In the genomic region with DNA sequence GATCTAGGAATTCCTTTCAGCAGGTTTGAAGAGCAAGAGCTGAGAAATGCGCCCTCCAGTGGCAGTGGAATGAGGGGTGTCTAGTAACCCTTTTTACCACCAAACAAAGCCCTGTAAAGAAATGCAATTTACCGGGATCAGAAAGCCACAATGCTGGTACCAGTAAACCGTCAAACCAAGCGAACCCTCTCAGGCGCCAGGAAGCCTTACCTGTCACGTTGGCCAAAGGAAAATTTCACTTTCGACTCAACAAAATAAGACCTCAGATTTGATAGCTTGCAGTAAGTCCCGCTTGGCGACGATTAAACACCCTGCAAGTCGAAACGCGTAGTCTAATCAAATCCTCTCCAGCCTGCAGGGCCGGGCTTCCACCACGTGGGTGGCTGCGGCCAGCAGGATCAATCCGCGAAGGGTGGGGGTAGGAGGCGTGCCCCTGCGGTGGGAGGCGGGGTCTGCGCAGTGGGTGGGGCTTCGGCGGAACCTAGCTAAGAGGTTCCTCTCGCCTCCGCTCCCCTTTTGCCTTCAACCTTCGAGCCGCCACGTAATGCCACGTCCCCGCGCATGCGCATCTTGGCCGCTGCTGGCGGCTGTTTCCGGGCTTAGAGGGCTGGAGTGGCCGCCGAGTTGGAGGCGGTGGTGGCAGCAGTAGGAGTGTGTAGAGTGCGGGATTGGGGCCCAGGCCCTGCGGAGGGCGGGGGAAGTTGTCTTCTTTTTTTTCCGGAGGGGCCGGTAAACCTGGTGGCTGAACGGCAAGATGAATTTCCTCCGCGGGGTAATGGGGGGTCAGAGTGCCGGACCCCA, we compare ENCODE assay signal across 8 cellular contexts. TPM values are rescaled to one million over a fixed set of nuclear protein-coding genes. Genes with fewer than 3 reads are reported as not detected.
A peak's percentile ranks its signal among the peaks of the same experiment; 100 is the strongest.
DNase-seq lines count a peak whose midpoint lies in the region; ATAC-seq, FAIRE-seq and TF ChIP-seq lines count a peak whose summit lies in the region.

A gene with protein sequence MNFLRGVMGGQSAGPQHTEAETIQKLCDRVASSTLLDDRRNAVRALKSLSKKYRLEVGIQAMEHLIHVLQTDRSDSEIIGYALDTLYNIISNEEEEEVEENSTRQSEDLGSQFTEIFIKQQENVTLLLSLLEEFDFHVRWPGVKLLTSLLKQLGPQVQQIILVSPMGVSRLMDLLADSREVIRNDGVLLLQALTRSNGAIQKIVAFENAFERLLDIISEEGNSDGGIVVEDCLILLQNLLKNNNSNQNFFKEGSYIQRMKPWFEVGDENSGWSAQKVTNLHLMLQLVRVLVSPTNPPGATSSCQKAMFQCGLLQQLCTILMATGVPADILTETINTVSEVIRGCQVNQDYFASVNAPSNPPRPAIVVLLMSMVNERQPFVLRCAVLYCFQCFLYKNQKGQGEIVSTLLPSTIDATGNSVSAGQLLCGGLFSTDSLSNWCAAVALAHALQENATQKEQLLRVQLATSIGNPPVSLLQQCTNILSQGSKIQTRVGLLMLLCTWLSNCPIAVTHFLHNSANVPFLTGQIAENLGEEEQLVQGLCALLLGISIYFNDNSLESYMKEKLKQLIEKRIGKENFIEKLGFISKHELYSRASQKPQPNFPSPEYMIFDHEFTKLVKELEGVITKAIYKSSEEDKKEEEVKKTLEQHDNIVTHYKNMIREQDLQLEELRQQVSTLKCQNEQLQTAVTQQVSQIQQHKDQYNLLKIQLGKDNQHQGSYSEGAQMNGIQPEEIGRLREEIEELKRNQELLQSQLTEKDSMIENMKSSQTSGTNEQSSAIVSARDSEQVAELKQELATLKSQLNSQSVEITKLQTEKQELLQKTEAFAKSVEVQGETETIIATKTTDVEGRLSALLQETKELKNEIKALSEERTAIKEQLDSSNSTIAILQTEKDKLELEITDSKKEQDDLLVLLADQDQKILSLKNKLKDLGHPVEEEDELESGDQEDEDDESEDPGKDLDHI (plus strand): TSS at position 512 of the 801 bp plus-strand sequence. CDS start 243 bp downstream, at position 755.

- TF ChIP-seq RAD21 in HepG2 (CRISPR knock-in tag; IDR thresholded peaks at IDR 0.05) = peak; percentile 49; the same call in 1 of the 2 replicates

- H3K27ac Mint-ChIP-seq in CD4-positive, alpha-beta memory T cell = peak within 1 kb of the TSS; percentile 98 to 100 (median 99)

- intact Hi-C loops in CD4-positive, alpha-beta memory T cell (cut with micrococcal nuclease) = loop anchor here (1.0 to 5.0 kb wide), 7 partner anchors 15 to 1353 kb away; a partner anchor contains a TSS
- intact Hi-C loops in HepG2 (cut with micrococcal nuclease; ENCODE audit: unreplicated experiment) = loop anchor here (1.0 to 5.0 kb wide), 4 partner anchors 21 to 123 kb away; a partner anchor contains a TSS

- in situ Hi-C loops in HepG2 (cut with HindIII; ENCODE audit: extremely low pct_ligation_motif_present, low pct_unique_long_range_greater_than_20kb) = loop anchor here (5.0 kb wide), 1 partner anchor 52 kb away; a partner anchor contains a TSS

- TF ChIP-seq EP300 in HepG2 (IDR thresholded peaks at IDR 0.05; ENCODE audit: low read depth in 2 of 2, low read length in 2 of 2) (peak in 1 of 2 experiments; percentile 22; a peak in 1 of 4 replicates), HepG2 (CRISPR knock-in tag; IDR thresholded peaks at IDR 0.05; ENCODE audit: borderline replicate concordance) (no peak)

- H3K4me1 ChIP-seq in CD4-positive, alpha-beta memory T cell (ENCODE audit: insufficient read depth, low read length) = peaks cover 52% of the 10 kb centered on the region
- peaks cover 53% of the 10 kb centered on the region for H3K4me1 ChIP-seq in HepG2 (ENCODE audit: insufficient read depth, low read length)

- H3K9me3 ChIP-seq in CD4-positive, alpha-beta memory T cell (ENCODE audit: control insufficient read depth in 1 of 2, low read length in 2 of 2) = no peaks in the 10 kb centered on the region
- H3K9me3 ChIP-seq in HepG2 (ENCODE audit: low read length) = no peaks in the 10 kb centered on the region

- H3K4me1 Mint-ChIP-seq in CD4-positive, alpha-beta memory T cell = peaks cover 33 to 64% (median 49%) of the 10 kb centered on the region in 4 donors

- peak within 1 kb of the TSS; percentile 83 for H3K4me2 ChIP-seq in HepG2 (ENCODE audit: low read depth, low read length)

- H3K27ac ChIP-seq in CD4-positive, alpha-beta memory T cell (ENCODE audit: low read depth, low read length) = peak within 1 kb of the TSS; percentile 86
- H3K27ac ChIP-seq in HepG2 (ENCODE audit: extremely low read length, insufficient read depth, low read length) = peak within 1 kb of the TSS; percentile 98

- peak; percentile 90 for ATAC-seq in GM19397 (IDR thresholded peaks at IDR 0.05; ENCODE audit: unreplicated experiment)
- ATAC-seq in HG03571 (IDR thresholded peaks at IDR 0.05; ENCODE audit: unreplicated experiment) = peak; percentile 86
- peak; percentile 86 for ATAC-seq in HepG2

- TF ChIP-seq POLR2A in HepG2 (IDR thresholded peaks at IDR 0.05; ENCODE audit: insufficient read depth in 1 of 2, low read depth in 2 of 2, low read length in 2 of 2) = peak; percentile 85 to 89

- peak within 1 kb of the TSS; percentile 91 to 93 for H3K4me3 ChIP-seq in CD4-positive, alpha-beta memory T cell (ENCODE audit: low read length in 2 of 2)
- peak within 1 kb of the TSS; percentile 76 to 87 (median 83) for H3K4me3 ChIP-seq in HepG2 (replicated peaks in 1 of 3; ENCODE audit: insufficient read depth in 1 of 3, low read depth in 2 of 3, low read length in 3 of 3)

- DNase-seq in CD4-positive, alpha-beta memory T cell = peak; percentile 99
- DNase-seq in NCI-H774 (lab: John Stamatoyannopoulos, UW) = peak; percentile 97
- peak; percentile 98 to 99 for DNase-seq in activated CD4-positive, alpha-beta T cell treated with anti-CD3 and anti-CD28 coated beads, Interleukin-2, amount 50 U/mL, for 4 hours
- peak; percentile 100 for DNase-seq in dermis blood vessel endothelial cell
- peak; percentile 96 for DNase-seq in HepG2 (ENCODE audit: low spot score)
- DNase-seq in stimulated activated CD4-positive, alpha-beta T cell treated with anti-CD3 and anti-CD28 coated beads, Interleukin-4, amount 100 ng/mL, for 1 hour = peak; percentile 98

- peak; percentile 79 for TF ChIP-seq CTCF in HepG2 (CRISPR knock-in tag; IDR thresholded peaks at IDR 0.05)

- H3K27me3 Mint-ChIP-seq in CD4-positive, alpha-beta memory T cell = no peaks in the 10 kb centered on the region

- peak within 1 kb of the TSS; percentile 88 for H2AFZ ChIP-seq in HepG2 (ENCODE audit: low read length)

- H3K36me3 ChIP-seq in CD4-positive, alpha-beta memory T cell (ENCODE audit: insufficient read depth, low read length) = no peaks in the 10 kb centered on the region
- H3K36me3 ChIP-seq in HepG2 (replicated peaks in 1 of 2; ENCODE audit: control insufficient read depth in 1 of 2, insufficient read depth in 2 of 2, low read length in 2 of 2) = no peaks in the 10 kb centered on the region; a peak in 1 of 5 replicates

- CTCF ChIA-PET in CD4-positive, alpha-beta memory T cell (lab: Charles Lee; ENCODE audit: partially characterized antibody) = interaction anchor here (0.6 to 3.2 kb wide), 25 partner anchors 8 to 209 kb away, joined by 3 to 68 read pairs (median 5); a partner anchor contains a TSS
- CTCF ChIA-PET in HepG2 (lab: Yijun Ruan, JAX; ENCODE audit: low intra/inter-chr PET ratio, low total read pairs) = interaction anchor here (2.1 kb wide), 1 partner anchor 70 kb away, joined by 12 read pairs; no protein-coding TSS in a partner anchor

- peaks cover 0 to 2% (median 0%) of the 10 kb centered on the region in 8 donors for H3K9me3 Mint-ChIP-seq in CD4-positive, alpha-beta memory T cell

- H3K9ac ChIP-seq in HepG2 (ENCODE audit: insufficient read depth, low read depth, low read length) = peak within 1 kb of the TSS; percentile 99

- peaks cover 11% of the 10 kb centered on the region for H4K20me1 ChIP-seq in HepG2 (ENCODE audit: insufficient read depth, low read length)

- peaks cover 66% of the 10 kb centered on the region for H3K79me2 ChIP-seq in HepG2 (ENCODE audit: insufficient read depth, low read length)

- whole genome bisulfite sequencing in HepG2 (ENCODE audit: low lambda C conversion rate) = under 1% methylated on average over 29 of the region's 48 CpGs

- POLR2A ChIA-PET in CD4-positive, alpha-beta memory T cell (lab: Charles Lee; ENCODE audit: partially characterized antibody) = interaction anchor here (0.8 to 4.6 kb wide), 29 partner anchors 8 to 1326 kb away, joined by 3 to 163 read pairs (median 4); a partner anchor contains a TSS
- POLR2A ChIA-PET in HepG2 (lab: Yijun Ruan, JAX) = interaction anchor here (0.6 to 3.1 kb wide), 19 partner anchors 10 to 216 kb away, joined by 3 to 43 read pairs (median 6); a partner anchor contains a TSS

- peak within 1 kb of the TSS; percentile 97 to 100 (median 100) for H3K4me3 Mint-ChIP-seq in CD4-positive, alpha-beta memory T cell

- peak; percentile 89 for FAIRE-seq in HepG2 (lab: Jason Lieb, UNC)

- H3K27me3 ChIP-seq in CD4-positive, alpha-beta memory T cell (ENCODE audit: insufficient read depth, low read length) = no peaks in the 10 kb centered on the region
- H3K27me3 ChIP-seq in HepG2 (ENCODE audit: control insufficient read depth in 1 of 2, insufficient read depth in 2 of 2, low read length in 2 of 2) = no peaks in the 10 kb centered on the region; a peak in 1 of 5 replicates

- peaks cover 0 to 12% of the 10 kb centered on the region in 2 donors for H3K36me3 Mint-ChIP-seq in CD4-positive, alpha-beta memory T cell

- BruUV-seq in HepG2 (replicated peaks; lab: Mats Ljungman, UMichigan) = no TSS peak

RNA-seq across cellular contexts. Expression of the gene that starts here (rescaled TPM):
- total RNA-seq in CD4-positive, alpha-beta memory T cell = 10 to 100 TPM; 48.6 to 49.4 TPM
- 10 to 100 TPM; 31.9 to 35.4 TPM for polyA plus RNA-seq in CD4-positive, alpha-beta memory T cell
- total RNA-seq in dermis blood vessel endothelial cell (105 and 141 TPM in 2 replicates), HepG2 (2016; rRNA removed; fragmentation: Illumina TruSeq; extraction: Trizol) (87.7 and 111 TPM in 2 replicates)
- 8.7 and 10.1 TPM in 2 replicates for total RNA-seq in HepG2 (2016; cell fraction: cytosol; rRNA removed; fragmentation: Illumina TruSeq; extraction: Trizol; ENCODE audit: low read depth)
- 86.1 and 107 TPM in 2 replicates for total RNA-seq in HepG2 (2016; cell fraction: insoluble cytoplasmic fraction; rRNA removed; fragmentation: Illumina TruSeq; extraction: Trizol)
- 34.3 and 42.9 TPM in 2 replicates for total RNA-seq in HepG2 (2016; cell fraction: membrane; rRNA removed; fragmentation: Illumina TruSeq; extraction: Trizol)
- total RNA-seq in HepG2 (2016; cell fraction: nucleus; rRNA removed; fragmentation: Illumina TruSeq; extraction: Trizol) = 67.4 and 83.9 TPM in 2 replicates
- 40.8 and 52.2 TPM in 2 replicates for polyA plus RNA-seq in HepG2 (2011; rRNA removed)
- 21.5 and 31.4 TPM in 2 replicates for polyA plus RNA-seq in HepG2 (2011; cell fraction: cytosol; rRNA removed)
- polyA plus RNA-seq in HepG2 (2011; cell fraction: nucleus; rRNA removed) = 16.6 and 18.0 TPM in 2 replicates
- polyA plus RNA-seq in HepG2 (2012) = 42.8 and 53.1 TPM in 2 replicates
- 3.9 and 4.3 TPM in 2 replicates for polyA plus RNA-seq in HepG2 (2016; cell fraction: cytosol; fragmentation: Illumina TruSeq; extraction: Trizol; ENCODE audit: low read depth)
- polyA plus RNA-seq in HepG2 (2016; cell fraction: insoluble cytoplasmic fraction; fragmentation: Illumina TruSeq; extraction: Trizol; ENCODE audit: low read depth) = 72.4 and 76.4 TPM in 2 replicates
- 16.6 and 19.6 TPM in 2 replicates for polyA plus RNA-seq in HepG2 (2016; cell fraction: membrane; fragmentation: Illumina TruSeq; extraction: Trizol; ENCODE audit: low read depth)
- polyA plus RNA-seq in HepG2 (2016; cell fraction: nucleus; fragmentation: Illumina TruSeq; extraction: Trizol; ENCODE audit: insufficient read depth, low read depth) = 78.1 and 78.9 TPM in 2 replicates
- polyA minus RNA-seq in HepG2 (2011; rRNA and poly(A)+ RNA removed; ENCODE audit: low replicate concordance) = 14.8 and 29.1 TPM in 2 replicates
- polyA minus RNA-seq in HepG2 (2011; cell fraction: cytosol; rRNA and poly(A)+ RNA removed) = 40.9 and 44.0 TPM in 2 replicates
- 50.7 and 56.3 TPM in 2 replicates for polyA minus RNA-seq in HepG2 (2011; cell fraction: nucleus; rRNA and poly(A)+ RNA removed)

Comparison
In these comparisons a context has a peak if more than half of its experiments do, and no peak if none do; other contexts are left out.
1. Peak in every context shown above with its lines: DNase-seq, ATAC-seq, H3K4me3 ChIP-seq and H3K27ac ChIP-seq.